8 cellular contexts compared by ENCODE assay signal in the genomic region with DNA sequence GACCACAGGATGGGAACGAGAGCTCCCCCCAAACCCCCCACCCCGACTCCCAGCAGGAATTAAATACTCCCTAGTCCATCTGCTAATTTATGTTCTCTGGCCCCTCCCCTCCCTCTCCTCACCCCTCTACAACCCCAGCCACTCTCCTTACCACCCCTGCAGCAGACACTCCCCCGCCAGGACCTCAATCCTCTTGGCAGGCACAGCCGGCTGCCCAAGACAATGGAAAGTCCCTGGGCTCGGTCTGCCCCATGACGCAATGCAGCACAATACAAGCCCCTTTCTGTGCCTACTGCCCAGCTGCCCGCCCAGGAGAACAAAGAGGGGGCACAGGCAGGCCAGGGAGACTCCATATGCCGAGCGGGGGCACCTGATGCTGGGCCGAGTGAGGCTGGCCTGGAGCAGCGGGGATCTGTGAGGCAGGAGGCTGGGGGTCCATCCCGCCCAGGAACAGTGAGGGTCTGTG. TPM values are rescaled to one million over a fixed set of nuclear protein-coding genes. Genes with fewer than 3 reads are reported as not detected.
DNase-seq lines count a peak whose midpoint lies in the region; ATAC-seq and TF ChIP-seq lines count a peak whose summit lies in the region.

No MANE protein-coding gene starts in this region.

- H3K27me3 ChIP-seq in left ventricle myocardium inferior (ENCODE audit: low read depth) (no peaks in the 10 kb centered on the region), rectal smooth muscle tissue (ENCODE audit: control insufficient read depth, insufficient read depth, low read length) (no peaks in the 10 kb centered on the region)

- H3K4me3 Mint-ChIP-seq in immature natural killer cell = no peak overlapping the region

- H3K4me1 ChIP-seq in left ventricle myocardium inferior (peaks cover 31% of the 10 kb centered on the region), rectal smooth muscle tissue (ENCODE audit: control insufficient read depth, insufficient read depth, low read length) (peaks cover 28% of the 10 kb centered on the region)

- no peak overlapping the region for H3K27ac Mint-ChIP-seq in immature natural killer cell

- no peaks in the 10 kb centered on the region for H3K9me3 Mint-ChIP-seq in immature natural killer cell

- intact Hi-C loops in left ventricle myocardium inferior (cut with micrococcal nuclease) = no loop called here

- no peaks in the 10 kb centered on the region for H3K4me1 Mint-ChIP-seq in immature natural killer cell

- H3K27ac ChIP-seq in left ventricle myocardium inferior (replicated peaks) (peak overlapping the region; percentile 67), rectal smooth muscle tissue (ENCODE audit: low read depth, low read length) (peak overlapping the region; percentile 96)

- H3K9me3 ChIP-seq in left ventricle myocardium inferior (replicated peaks) = no peaks in the 10 kb centered on the region

- H3K27me3 Mint-ChIP-seq in immature natural killer cell (ENCODE audit: low read depth in 3 of 3) = peaks cover 0 to 4% (median 2%) of the 10 kb centered on the region in 3 donors

- H3K9ac ChIP-seq in rectal smooth muscle tissue (ENCODE audit: low read length) = no peak overlapping the region

- no peaks in the 10 kb centered on the region for H3K36me3 Mint-ChIP-seq in immature natural killer cell

- no peaks in the 10 kb centered on the region for H3K36me3 ChIP-seq in left ventricle myocardium inferior
- no peaks in the 10 kb centered on the region for H3K36me3 ChIP-seq in rectal smooth muscle tissue (ENCODE audit: control insufficient read depth, insufficient read depth, low read length)

- DNase-seq in HK-2 (ENCODE audit: unreplicated experiment) (peak; percentile 60), amniotic epithelial cell (ENCODE audit: low read depth) (peak; percentile 92), left ventricle myocardium inferior (peak; percentile 53), immature natural killer cell (no peak), OCI-M2 (lab: John Stamatoyannopoulos, UW; ENCODE audit: unreplicated experiment) (no peak)
- no peak for DNase-seq in activated CD4-positive, alpha-beta T cell treated with anti-CD3 and anti-CD28 coated beads, Interleukin-2, amount 50 U/mL, for 48 hours

- ATAC-seq in GM18870 (IDR thresholded peaks at IDR 0.05; ENCODE audit: unreplicated experiment) = no peak

- TF ChIP-seq CTCF in left ventricle myocardium inferior (IDR thresholded peaks at IDR 0.05; ENCODE audit: borderline replicate concordance) = no peak

- H3K4me3 ChIP-seq in left ventricle myocardium inferior (no peak overlapping the region), rectal smooth muscle tissue (ENCODE audit: low read length) (no peak overlapping the region)

RNA-seq across cellular contexts. Expression of a gene that starts 30.3 kb away (rescaled TPM):
- 34.0 TPM for total RNA-seq in left ventricle myocardium inferior
- polyA plus RNA-seq in immature natural killer cell = under 1 TPM in 2 of 3 donors, not detected in 1; 0.26 to 0.41 TPM

Comparison
In these comparisons a context has a peak if more than half of its experiments do, and no peak if none do; other contexts are left out.
1. DNase-seq: peak in HK-2 (single experiment), amniotic epithelial cell (single experiment) and left ventricle myocardium inferior (single experiment); none in activated CD4-positive, alpha-beta T cell treated with anti-CD3 and anti-CD28 coated beads, Interleukin-2, amount 50 U/mL, for 48 hours (0 of 2), immature natural killer cell (0 of 3) and OCI-M2 (single experiment).